ENCODE assay signal across 14 cellular contexts in the genomic region with DNA sequence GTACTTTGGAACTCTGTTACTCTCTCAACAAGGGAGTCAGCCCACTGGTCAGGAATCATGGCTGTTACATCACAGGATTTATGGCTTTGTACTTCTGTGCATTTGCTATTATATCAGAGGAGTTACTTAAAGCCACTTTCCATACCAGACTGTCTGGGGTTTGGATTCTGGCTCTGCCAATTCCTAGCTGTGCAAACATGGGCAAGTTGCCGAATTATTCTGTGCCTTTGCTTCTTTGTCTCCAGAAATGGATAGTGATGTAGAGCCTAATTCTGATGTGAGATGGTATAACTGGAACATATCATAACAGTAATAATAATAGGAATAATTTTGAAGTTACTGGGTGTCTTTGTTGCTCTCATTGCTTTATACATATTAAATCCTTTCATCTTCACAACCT.
"Had no signal": no experiment of that assay in that cellular context is flagged by ENCODE, and none has a peak within 500 bp of the region (broad histone marks: within the 10 kb centered on the region; RNA-seq: fewer than 3 reads in every experiment).

No MANE protein-coding gene starts in this region.

- DNase-seq: NCI-H1092, NCI-H1436 treated with DMSO at 0.1 percent for 48 hours, NCI-H1694, NCI-H187 treated with DMSO at 0.1 percent for 48 hours, NCI-H2029 treated with DMSO at 0.1 percent for 48 hours, NCI-H2171 treated with DMSO at 0.1 percent for 48 hours, NCI-H345, NCI-H510A, NCI-H524 treated with DMSO at 0.1 percent for 48 hours, NCI-H774, SHP77, SK-N-SH, SW 1271, T-cell had no signal
